ENCODE assay signal across 9 cellular contexts in the genomic region with DNA sequence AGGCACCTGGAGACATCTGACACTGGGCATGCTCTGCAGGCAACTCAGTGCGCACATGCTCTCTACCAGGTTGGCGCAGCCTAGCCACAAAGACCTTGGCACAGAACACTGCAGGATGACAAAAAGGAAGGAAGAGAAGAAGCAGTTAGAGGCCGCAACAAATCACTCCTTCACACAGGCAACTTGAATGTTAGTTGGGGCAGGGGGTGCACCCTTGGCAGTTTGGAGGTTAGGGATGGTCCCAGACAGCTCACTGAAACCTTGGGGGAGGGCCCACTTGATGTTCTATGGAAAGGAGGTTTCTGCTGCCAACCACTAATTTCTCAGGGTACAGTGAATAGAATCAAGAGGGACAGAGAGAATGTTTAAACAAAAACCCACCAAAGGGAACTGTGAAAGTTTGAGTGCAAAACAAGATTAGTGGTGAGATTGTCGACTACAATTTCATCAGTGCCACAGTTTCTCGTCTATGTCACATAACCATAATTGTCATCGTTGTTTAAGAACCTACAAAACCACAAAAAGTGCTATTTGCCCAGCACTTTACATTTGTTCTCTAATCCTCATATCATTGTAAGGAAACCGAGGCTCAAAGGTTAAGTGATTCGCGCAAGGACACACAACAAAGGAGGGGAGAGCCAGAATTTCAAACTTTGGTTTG. TPM values are rescaled to one million over a fixed set of nuclear protein-coding genes. Genes with fewer than 3 reads are reported as not detected.
A peak's percentile ranks its signal among the peaks of the same experiment; 100 is the strongest.
DNase-seq lines count a peak whose midpoint lies in the region; ATAC-seq, FAIRE-seq and TF ChIP-seq lines count a peak whose summit lies in the region.
"Had no signal": no experiment of that assay in that cellular context is flagged by ENCODE, and none has a peak within 500 bp of the region (broad histone marks: within the 10 kb centered on the region; RNA-seq: fewer than 3 reads in every experiment).

No MANE protein-coding gene starts in this region.

- no peak overlapping the region for H3K18ac ChIP-seq in neuronal stem cell (ENCODE audit: low read length)

- no peak for FAIRE-seq in astrocyte (lab: Jason Lieb, UNC)

- no peak overlapping the region for H2BK5ac ChIP-seq in neuronal stem cell (ENCODE audit: low read length)

- H3K23ac ChIP-seq in neuronal stem cell (ENCODE audit: low read depth, low read length, poor library complexity) = no peak overlapping the region

- in situ Hi-C loops in KBM-7 (cut with MboI; ENCODE audit: low pct_unique_long_range_greater_than_20kb, low sequenced_read_pairs) = no loop called here

- H2AFZ ChIP-seq in astrocyte (ENCODE audit: low read depth, low read length) (no peak overlapping the region), neuronal stem cell (ENCODE audit: low read length) (no peak overlapping the region), osteoblast (ENCODE audit: low read length) (no peak overlapping the region)

- DNase-seq in KBM-7 (peak; percentile 64), astrocyte (ENCODE audit: low read depth) (no peak), NOMO-1 (lab: John Stamatoyannopoulos, UW; ENCODE audit: unreplicated experiment in 2 of 2) (no peak), neuronal stem cell (ENCODE audit: low spot score) (no peak), osteoblast (ENCODE audit: insufficient read length, low spot score, missing footprints) (no peak)
- DNase-seq in stimulated activated CD4-positive, alpha-beta T cell treated with anti-CD3 and anti-CD28 coated beads, Interleukin-1b, Interleukin-23, amount 100 ng/mL, for 24 hours (ENCODE audit: low read depth in 4 of 4, low spot score in 1 of 4) = peak; percentile 4 to 55 (median 26)

- no peak overlapping the region for H3K4ac ChIP-seq in neuronal stem cell (ENCODE audit: low read length)

- H3K9me3 ChIP-seq in astrocyte (ENCODE audit: insufficient read depth, low read depth, low read length) (no peaks in the 10 kb centered on the region), neuronal stem cell (replicated peaks in 1 of 2; ENCODE audit: control insufficient read depth in 2 of 2, insufficient read depth in 1 of 2, low read depth in 1 of 2, low read length in 2 of 2) (no peaks in the 10 kb centered on the region), osteoblast (ENCODE audit: low read depth, low read length) (no peaks in the 10 kb centered on the region)
- H3K9me3 ChIP-seq: HAP-1 had no signal

- H2BK120ac ChIP-seq in neuronal stem cell (ENCODE audit: low read depth, low read length) = no peak overlapping the region

- peaks cover 95% of the 10 kb centered on the region for H4K20me1 ChIP-seq in astrocyte (ENCODE audit: insufficient read depth, low read length)
- H4K20me1 ChIP-seq in osteoblast (ENCODE audit: insufficient read depth, low read length) = peaks cover 70% of the 10 kb centered on the region

- no peak overlapping the region for H2BK15ac ChIP-seq in neuronal stem cell (ENCODE audit: low read length)

- H3K4me2 ChIP-seq in astrocyte (ENCODE audit: low read length) (no peak overlapping the region), neuronal stem cell (ENCODE audit: insufficient read depth, low read length, poor library complexity, severe bottlenecking) (no peak overlapping the region), osteoblast (ENCODE audit: insufficient read depth, low read length) (no peak overlapping the region)

- H3K4me3 ChIP-seq in astrocyte (ENCODE audit: insufficient read depth, low read depth, low read length) (no peak overlapping the region), neuronal stem cell (ENCODE audit: low read length in 2 of 2) (no peak overlapping the region), osteoblast (ENCODE audit: insufficient read depth, low read length) (no peak overlapping the region)
- H3K4me3 ChIP-seq: HAP-1 had no signal

- no peak overlapping the region for H3K9ac ChIP-seq in astrocyte (ENCODE audit: low read length)
- H3K9ac ChIP-seq in neuronal stem cell (ENCODE audit: low read depth, low read length, poor library complexity) = no peak overlapping the region

- H3K4me1 ChIP-seq in astrocyte (ENCODE audit: insufficient read depth, low read length) (peaks cover 37% of the 10 kb centered on the region), neuronal stem cell (ENCODE audit: control insufficient read depth in 2 of 2, insufficient read depth in 1 of 2, low read depth in 1 of 2, low read length in 2 of 2) (peaks cover 1 to 8% of the 10 kb centered on the region in 2 donors), osteoblast (ENCODE audit: insufficient read depth, low read length) (peaks cover 35% of the 10 kb centered on the region)

- H2BK12ac ChIP-seq in neuronal stem cell (ENCODE audit: low read length) = no peak overlapping the region

- H3K27ac ChIP-seq in astrocyte (ENCODE audit: low read depth, low read length) (no peak overlapping the region), neuronal stem cell (replicated peaks; ENCODE audit: low read length) (no peak overlapping the region), osteoblast (ENCODE audit: low read depth, low read length) (no peak overlapping the region)

- H2AK5ac ChIP-seq in neuronal stem cell (ENCODE audit: low read depth, low read length) = no peak overlapping the region

- H3K36me3 ChIP-seq in astrocyte (ENCODE audit: insufficient read depth, low read length) = no peaks in the 10 kb centered on the region
- H3K36me3 ChIP-seq in neuronal stem cell (replicated peaks in 1 of 2; ENCODE audit: control insufficient read depth in 2 of 2, insufficient read depth in 2 of 2, low read length in 2 of 2) = peaks cover 0 to 13% of the 10 kb centered on the region in 2 donors
- no peaks in the 10 kb centered on the region for H3K36me3 ChIP-seq in osteoblast (ENCODE audit: insufficient read depth, low read length)
- H3K36me3 ChIP-seq: HAP-1 had no signal

- TF ChIP-seq CTCF in astrocyte (IDR thresholded peaks at IDR 0.05; ENCODE audit: insufficient read depth, low read depth, low read length) = no peak
- no peak for TF ChIP-seq CTCF in osteoblast (IDR thresholded peaks at IDR 0.05; ENCODE audit: extremely low read depth, low read depth, low read length)

- H3K27me3 ChIP-seq in astrocyte (ENCODE audit: insufficient read depth, low read length) = no peaks in the 10 kb centered on the region
- H3K27me3 ChIP-seq in neuronal stem cell (ENCODE audit: control insufficient read depth in 3 of 3, insufficient read depth in 3 of 3, low read depth in 1 of 3, low read length in 3 of 3) = no peaks in the 10 kb centered on the region
- no peaks in the 10 kb centered on the region for H3K27me3 ChIP-seq in osteoblast (ENCODE audit: insufficient read depth, low read length)

- H4K8ac ChIP-seq in neuronal stem cell (ENCODE audit: low read depth, low read length) = no peak overlapping the region

- peak overlapping the region; percentile 26 for H3K27ac Mint-ChIP-seq in astrocyte (ENCODE audit: unreplicated experiment)

- no peak overlapping the region for H4K91ac ChIP-seq in neuronal stem cell (ENCODE audit: low read depth, low read length, poor library complexity)

- peaks cover 43% of the 10 kb centered on the region for H3K4me1 Mint-ChIP-seq in astrocyte (ENCODE audit: low read depth, unreplicated experiment)

- no peak overlapping the region for H3K14ac ChIP-seq in neuronal stem cell (ENCODE audit: low read length)

- H3K79me1 ChIP-seq in neuronal stem cell (ENCODE audit: low read depth, low read length) = no peaks in the 10 kb centered on the region

- H3K4me3 Mint-ChIP-seq in astrocyte (ENCODE audit: unreplicated experiment) = no peak overlapping the region

- no peaks in the 10 kb centered on the region for H3K36me3 Mint-ChIP-seq in astrocyte (ENCODE audit: low read depth, unreplicated experiment)

- no peaks in the 10 kb centered on the region for H3K27me3 Mint-ChIP-seq in astrocyte (ENCODE audit: low read depth, unreplicated experiment)

- H3K79me2 ChIP-seq in astrocyte (ENCODE audit: insufficient read depth, low read length) = peaks cover 95% of the 10 kb centered on the region
- peaks cover 93% of the 10 kb centered on the region for H3K79me2 ChIP-seq in osteoblast (ENCODE audit: insufficient read depth, low read length)

- ATAC-seq in GM19025 (IDR thresholded peaks at IDR 0.05; ENCODE audit: low read depth, unreplicated experiment) (peak; percentile 49), HG03108 (IDR thresholded peaks at IDR 0.05; ENCODE audit: unreplicated experiment) (no peak)

- no peaks in the 10 kb centered on the region for H3K9me3 Mint-ChIP-seq in astrocyte (ENCODE audit: unreplicated experiment)

- WGBS in neuronal stem cell (ENCODE audit: extremely low coverage in 2 of 2, insufficient read length in 2 of 2, insufficient replicate concordance in 1 of 2), 2 donors = no CpG with 5 or more reads among the region's 9 CpGs

RNA-seq across cellular contexts. Expression of gene FBXW11, which starts 48.7 kb away (rescaled TPM):
- 64.7 and 65.9 TPM in 2 replicates for total RNA-seq in astrocyte
- polyA plus RNA-seq in neuronal stem cell (2013, experiment 1 of 2) = 51.4 TPM
- 51.8 TPM for polyA plus RNA-seq in neuronal stem cell (2013, experiment 2 of 2)
- 72.5 and 76.7 TPM in 2 replicates for total RNA-seq in osteoblast

Comparison
In these comparisons a context has a peak if more than half of its experiments do, and no peak if none do; other contexts are left out.
1. DNase-seq: peak in KBM-7 (single experiment) and stimulated activated CD4-positive, alpha-beta T cell treated with anti-CD3 and anti-CD28 coated beads, Interleukin-1b, Interleukin-23, amount 100 ng/mL, for 24 hours (4 of 4); none in astrocyte (single experiment), NOMO-1 (0 of 2), neuronal stem cell (single experiment) and osteoblast (single experiment).